In the genomic region with DNA sequence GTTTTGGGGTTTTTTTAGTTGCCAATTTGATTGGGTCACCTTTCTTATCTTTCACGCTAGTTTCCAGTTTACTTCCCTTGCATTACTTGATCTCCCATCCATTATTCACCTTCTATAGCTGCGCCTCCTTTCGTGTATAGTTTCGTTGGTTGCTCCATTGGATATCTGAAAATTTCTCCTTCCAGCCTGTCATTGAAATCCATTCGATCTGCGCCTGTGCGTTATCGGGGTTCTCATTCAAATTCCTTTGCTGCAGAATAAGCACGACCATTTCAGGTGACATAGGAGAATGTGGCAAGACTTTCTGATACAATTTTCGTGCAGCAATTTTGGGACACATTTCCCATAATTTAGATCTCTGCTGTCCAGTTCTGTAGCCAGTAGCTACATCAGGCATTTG, we compare ENCODE assay signal across 8 cellular contexts. TPM values are rescaled to one million over a fixed set of nuclear protein-coding genes. Genes with fewer than 3 reads are reported as not detected.
DNase-seq lines count a peak whose midpoint lies in the region; ATAC-seq and TF ChIP-seq lines count a peak whose summit lies in the region.

No MANE protein-coding gene starts in this region.

- H3K27me3 ChIP-seq in Caco-2 (replicated peaks; ENCODE audit: control insufficient read depth, insufficient read depth, low read length) (no peaks in the 10 kb centered on the region), duodenal mucosa (ENCODE audit: control insufficient read depth in 1 of 2, insufficient read depth in 2 of 2, low read length in 2 of 2) (no peaks in the 10 kb centered on the region), neural cell (ENCODE audit: insufficient read depth, low read depth, low read length) (no peaks in the 10 kb centered on the region)

- ATAC-seq in HG02610 (IDR thresholded peaks at IDR 0.05; ENCODE audit: unreplicated experiment) = no peak

- no peaks in the 10 kb centered on the region for H3K9me3 Mint-ChIP-seq in Caco-2 (ENCODE audit: unreplicated experiment)

- no peaks in the 10 kb centered on the region for H3K36me3 ChIP-seq in Caco-2 (ENCODE audit: control insufficient read depth, insufficient read depth, low read length)
- no peaks in the 10 kb centered on the region for H3K36me3 ChIP-seq in duodenal mucosa (ENCODE audit: control insufficient read depth in 1 of 2, insufficient read depth in 2 of 2, low read length in 2 of 2)
- H3K36me3 ChIP-seq in neural cell (ENCODE audit: insufficient read depth, low read length) = no peaks in the 10 kb centered on the region

- H2AFZ ChIP-seq in neural cell (ENCODE audit: low read depth, low read length) = peak overlapping the region; percentile 71

- H3K27me3 Mint-ChIP-seq in Caco-2 (ENCODE audit: insufficient read depth, unreplicated experiment) = no peaks in the 10 kb centered on the region

- no peak for TF ChIP-seq EP300 in neural cell (conservative IDR thresholded peaks at IDR 0.05; ENCODE audit: poor library complexity, severe bottlenecking)

- no peak for TF ChIP-seq RAD21 in neural cell (conservative IDR thresholded peaks at IDR 0.05)

- POLR2A ChIA-PET in Caco-2 (lab: Charles Lee) = interaction anchor here (0.6 to 0.9 kb wide), 2 partner anchors 63 to 167 kb away, joined by 3 read pairs; no protein-coding TSS in a partner anchor

- H3K79me2 ChIP-seq in neural cell (replicated peaks; ENCODE audit: insufficient read depth, low read length) = peaks cover 55% of the 10 kb centered on the region

- H3K27ac Mint-ChIP-seq in Caco-2 (ENCODE audit: unreplicated experiment) = peak overlapping the region; percentile 60

- H3K4me1 ChIP-seq in Caco-2 (peaks cover 10% of the 10 kb centered on the region; the same call in 1 of the 2 replicates), duodenal mucosa (ENCODE audit: control insufficient read depth in 1 of 2, insufficient read depth in 2 of 2, low read length in 2 of 2) (peaks cover 13 to 24% of the 10 kb centered on the region in 2 donors)

- no peaks in the 10 kb centered on the region for H3K9me2 ChIP-seq in neural cell (ENCODE audit: insufficient read depth, low read length)

- intact Hi-C loops in Caco-2 (cut with micrococcal nuclease; ENCODE audit: unreplicated experiment) = loop anchor here (1.0 kb wide), 1 partner anchor 156 kb away; no protein-coding TSS in a partner anchor

- H4K20me1 ChIP-seq in neural cell (ENCODE audit: insufficient read depth) = no peaks in the 10 kb centered on the region

- peak overlapping the region; percentile 81 for H3K4me2 ChIP-seq in neural cell (ENCODE audit: low read length)

- in situ Hi-C loops in ACHN (cut with HindIII; ENCODE audit: low pct_ligation_motif_present, low pct_unique_long_range_greater_than_20kb, low sequenced_read_pairs) = no loop called here

- no peak for TF ChIP-seq CTCF in Caco-2 (IDR thresholded peaks at IDR 0.05; ENCODE audit: insufficient read depth in 1 of 2, low read depth in 1 of 2, low read length in 1 of 2, severe bottlenecking in 1 of 2, unreplicated experiment in 1 of 2)
- no peak for TF ChIP-seq CTCF in neural cell (IDR thresholded peaks at IDR 0.05; ENCODE audit: poor library complexity, severe bottlenecking)

- TSS peak; percentile 73 for BruUV-seq in Caco-2 (replicated peaks; lab: Mats Ljungman, UMichigan)

- peak overlapping the region; percentile 84 for H3K4me3 Mint-ChIP-seq in Caco-2 (ENCODE audit: unreplicated experiment)

- H3K4me3 ChIP-seq in Caco-2 (ENCODE audit: low read depth, low read length) (peak overlapping the region; percentile 63), duodenal mucosa (ENCODE audit: low read depth in 1 of 2, low read length in 2 of 2) (peak overlapping the region; percentile 69 to 99), neural cell (ENCODE audit: low read length) (peak overlapping the region; percentile 75)

- peak overlapping the region; percentile 61 to 94 for H3K9ac ChIP-seq in duodenal mucosa (ENCODE audit: low read depth in 1 of 2, low read length in 2 of 2)
- H3K9ac ChIP-seq in neural cell (ENCODE audit: low read length) = peak overlapping the region; percentile 91

- peaks cover 8% of the 10 kb centered on the region for H3K36me3 Mint-ChIP-seq in Caco-2 (ENCODE audit: insufficient read depth, unreplicated experiment)

- no peaks in the 10 kb centered on the region for H3F3A ChIP-seq in neural cell (ENCODE audit: insufficient read depth, low read length, poor library complexity, severe bottlenecking)

- H3K4me1 Mint-ChIP-seq in Caco-2 (ENCODE audit: low read depth, unreplicated experiment) = no peaks in the 10 kb centered on the region

- DNase-seq in Caco-2 = no peak
- DNase-seq in NCI-H146 (lab: John Stamatoyannopoulos, UW) = peak; percentile 15
- DNase-seq in ACHN = no peak
- DNase-seq in GDM1 (lab: John Stamatoyannopoulos, UW) = no peak
- DNase-seq in GOT3 (lab: John Stamatoyannopoulos, UW) = no peak

- H3K27ac ChIP-seq in duodenal mucosa (ENCODE audit: low read depth, low read length) (peak overlapping the region; percentile 63), neural cell (ENCODE audit: low read length) (peak overlapping the region; percentile 90)

- H3K9me3 ChIP-seq in Caco-2 (no peaks in the 10 kb centered on the region), duodenal mucosa (ENCODE audit: control insufficient read depth in 1 of 2, low read length in 2 of 2) (no peaks in the 10 kb centered on the region), neural cell (ENCODE audit: low read length) (no peaks in the 10 kb centered on the region)

- CTCF ChIA-PET in Caco-2 (lab: Charles Lee) = interaction anchor here (0.6 to 1.2 kb wide), 2 partner anchors 156 to 172 kb away, joined by 3 to 6 read pairs; no protein-coding TSS in a partner anchor

TF ChIP-seq in neural cell, 6 proteins besides CTCF, POLR2A, EP300 and RAD21:
- TF ChIP-seq, protein P1, sequence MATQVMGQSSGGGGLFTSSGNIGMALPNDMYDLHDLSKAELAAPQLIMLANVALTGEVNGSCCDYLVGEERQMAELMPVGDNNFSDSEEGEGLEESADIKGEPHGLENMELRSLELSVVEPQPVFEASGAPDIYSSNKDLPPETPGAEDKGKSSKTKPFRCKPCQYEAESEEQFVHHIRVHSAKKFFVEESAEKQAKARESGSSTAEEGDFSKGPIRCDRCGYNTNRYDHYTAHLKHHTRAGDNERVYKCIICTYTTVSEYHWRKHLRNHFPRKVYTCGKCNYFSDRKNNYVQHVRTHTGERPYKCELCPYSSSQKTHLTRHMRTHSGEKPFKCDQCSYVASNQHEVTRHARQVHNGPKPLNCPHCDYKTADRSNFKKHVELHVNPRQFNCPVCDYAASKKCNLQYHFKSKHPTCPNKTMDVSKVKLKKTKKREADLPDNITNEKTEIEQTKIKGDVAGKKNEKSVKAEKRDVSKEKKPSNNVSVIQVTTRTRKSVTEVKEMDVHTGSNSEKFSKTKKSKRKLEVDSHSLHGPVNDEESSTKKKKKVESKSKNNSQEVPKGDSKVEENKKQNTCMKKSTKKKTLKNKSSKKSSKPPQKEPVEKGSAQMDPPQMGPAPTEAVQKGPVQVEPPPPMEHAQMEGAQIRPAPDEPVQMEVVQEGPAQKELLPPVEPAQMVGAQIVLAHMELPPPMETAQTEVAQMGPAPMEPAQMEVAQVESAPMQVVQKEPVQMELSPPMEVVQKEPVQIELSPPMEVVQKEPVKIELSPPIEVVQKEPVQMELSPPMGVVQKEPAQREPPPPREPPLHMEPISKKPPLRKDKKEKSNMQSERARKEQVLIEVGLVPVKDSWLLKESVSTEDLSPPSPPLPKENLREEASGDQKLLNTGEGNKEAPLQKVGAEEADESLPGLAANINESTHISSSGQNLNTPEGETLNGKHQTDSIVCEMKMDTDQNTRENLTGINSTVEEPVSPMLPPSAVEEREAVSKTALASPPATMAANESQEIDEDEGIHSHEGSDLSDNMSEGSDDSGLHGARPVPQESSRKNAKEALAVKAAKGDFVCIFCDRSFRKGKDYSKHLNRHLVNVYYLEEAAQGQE (IDR thresholded peaks at IDR 0.05; ENCODE audit: borderline replicate concordance) = no peak
- no peak for TF ChIP-seq SMC3 (conservative IDR thresholded peaks at IDR 0.05; ENCODE audit: poor library complexity)
- no peak for TF ChIP-seq POLR2AphosphoS5 (IDR thresholded peaks at IDR 0.05)
- no peak for TF ChIP-seq TAF1 (IDR thresholded peaks at IDR 0.05; ENCODE audit: low read depth)
- no peak for TF ChIP-seq EZH2 (IDR thresholded peaks at IDR 0.05; ENCODE audit: borderline replicate concordance, insufficient read depth, low read length, poor library complexity, severe bottlenecking)
- TF ChIP-seq MXI1 (conservative IDR thresholded peaks at IDR 0.05; ENCODE audit: poor library complexity, severe bottlenecking) = no peak
TF ChIP-seq in neural cell: peak in this region for 0.

RNA-seq across cellular contexts. Expression of a gene that starts 0.8 kb away (rescaled TPM):
- total RNA-seq in Caco-2 (2022) = 23.2 and 25.7 TPM in 2 replicates
- polyA plus RNA-seq in neural cell = 78.1 and 83.1 TPM in 2 replicates
- 128 and 159 TPM in 2 replicates for polyA minus RNA-seq in neural cell

RNA-seq across cellular contexts. Expression of a gene that starts 0.9 kb away (rescaled TPM):
- total RNA-seq in Caco-2 (2022) = 15.3 and 17.4 TPM in 2 replicates
- 61.1 and 68.2 TPM in 2 replicates for polyA plus RNA-seq in neural cell
- 38.2 and 80.9 TPM in 2 replicates for polyA minus RNA-seq in neural cell
